28 cellular contexts compared by ENCODE assay signal in the genomic region with DNA sequence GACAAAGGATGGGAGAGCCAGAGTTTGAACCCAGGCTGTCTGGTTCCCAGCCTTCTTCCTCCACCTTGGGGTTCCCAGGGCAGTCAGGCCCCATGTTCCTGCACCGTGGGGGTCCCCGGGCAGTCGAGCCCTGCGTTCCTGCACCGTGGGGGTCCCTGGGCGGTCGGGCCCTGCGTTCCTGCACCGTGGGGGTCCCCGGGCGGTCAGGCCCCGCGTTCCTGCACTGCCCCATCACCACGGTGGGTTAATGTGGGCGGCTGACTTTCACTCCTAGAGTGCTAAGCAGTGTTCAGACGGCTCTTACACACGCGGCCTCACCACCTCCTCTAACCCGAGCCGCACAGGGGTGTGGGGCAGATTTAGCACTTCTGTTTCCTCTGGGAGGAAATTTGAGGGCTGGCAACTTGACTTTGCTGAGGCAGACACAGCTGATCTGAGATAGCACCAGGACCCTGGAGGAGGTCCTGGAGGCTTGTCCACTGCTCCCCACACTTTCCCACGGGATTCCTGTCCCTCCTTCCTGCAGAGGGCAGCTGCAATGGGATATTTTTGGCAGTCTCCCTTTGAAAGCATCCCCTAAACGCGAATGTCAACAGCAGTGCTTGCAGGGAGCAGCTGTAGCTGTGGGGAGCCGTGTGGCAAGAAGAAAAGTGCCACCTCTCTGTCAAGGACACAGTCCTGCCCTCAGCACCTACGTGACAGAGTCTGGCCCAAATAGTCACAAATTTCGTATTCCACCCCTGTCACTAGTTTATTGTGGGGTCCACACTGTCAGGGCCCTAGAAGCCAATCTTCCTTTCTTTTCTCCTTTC.
DNase-seq lines count a peak whose midpoint lies in the region; FAIRE-seq and TF ChIP-seq lines count a peak whose summit lies in the region.
"Had no signal": no experiment of that assay in that cellular context is flagged by ENCODE, and none has a peak within 500 bp of the region (broad histone marks: within the 10 kb centered on the region; RNA-seq: fewer than 3 reads in every experiment).

No MANE protein-coding gene starts in this region.

- H3K4me1 Mint-ChIP-seq in glutamatergic neuron (ENCODE audit: low read depth, unreplicated experiment), result peaks cover 2% of the 10 kb centered on the region
- H3K4me1 Mint-ChIP-seq: activated CD4-positive, alpha-beta T cell treated with anti-CD3 and anti-CD28 coated beads for 36 hours had no signal

- peaks cover 96% of the 10 kb centered on the region for H3K27me3 ChIP-seq in left ventricle myocardium inferior (ENCODE audit: low read depth)
- H3K27me3 ChIP-seq: pancreas, uterus had no signal

- intact Hi-C loops in cardiac septum (cut with DNase I) (no loop called here), left ventricle myocardium inferior (cut with micrococcal nuclease) (no loop called here)

- FAIRE-seq in GM19239 (lab: Jason Lieb, UNC), result no peak
- FAIRE-seq: G401.6, pancreas had no signal

- H3K9me3 Mint-ChIP-seq in glutamatergic neuron (ENCODE audit: unreplicated experiment), result no peaks in the 10 kb centered on the region
- H3K9me3 Mint-ChIP-seq: activated naive CD4-positive, alpha-beta T cell treated with anti-CD3 and anti-CD28 coated beads, Interleukin-2, amount 50 U/mL, for 72 hours; activated T-helper 2 cell treated with anti-CD3 and anti-CD28 coated beads, Interferon-gamma antibody, Interleukin-2, Interleukin-4, amounts not matched to agents 10 μg/mL and 5 μg/mL and 100 μg/mL, durations not matched to agents 14 hours and 24 hours and 36 hours; CD4-positive, alpha-beta memory T cell; nephron progenitor cell; T-helper 2 cell treated with Interferon-gamma antibody and Interleukin-4, amounts not matched to agents 5 μg/mL and 100 μg/mL, for 36 hours had no signal

- no peak overlapping the region for H3K27ac Mint-ChIP-seq in glutamatergic neuron (ENCODE audit: unreplicated experiment)
- H3K27ac Mint-ChIP-seq: activated CD4-positive, alpha-beta T cell treated with anti-CD3 and anti-CD28 coated beads for 36 hours; activated naive CD4-positive, alpha-beta T cell treated with anti-CD3 and anti-CD28 coated beads, Interleukin-2, amount 50 U/mL, for 72 hours; activated T-helper 2 cell treated with anti-CD3 and anti-CD28 coated beads, Interferon-gamma antibody, Interleukin-2, Interleukin-4, amounts not matched to agents 10 μg/mL and 5 μg/mL and 100 μg/mL, durations not matched to agents 14 hours and 24 hours and 36 hours; CD4-positive, alpha-beta memory T cell; T-helper 2 cell treated with Interferon-gamma antibody and Interleukin-4, amounts not matched to agents 5 μg/mL and 100 μg/mL, for 36 hours had no signal

- no peak overlapping the region for H3K4me3 Mint-ChIP-seq in glutamatergic neuron (ENCODE audit: unreplicated experiment)
- H3K4me3 Mint-ChIP-seq: activated CD4-positive, alpha-beta T cell treated with anti-CD3 and anti-CD28 coated beads for 36 hours; CD4-positive, alpha-beta memory T cell; nephron progenitor cell; T-helper 2 cell treated with Interferon-gamma antibody and Interleukin-4, amounts not matched to agents 5 μg/mL and 100 μg/mL, for 36 hours had no signal

- H3K27me3 Mint-ChIP-seq in glutamatergic neuron (ENCODE audit: unreplicated experiment), result peaks cover 8% of the 10 kb centered on the region

- DNase-seq in cardiac septum (ENCODE audit: low spot score), result peak; percentile 62
- no peak for DNase-seq in left ventricle myocardium inferior
- peak; percentile 26 for DNase-seq in NCI-H146 treated with DMSO at 0.1 percent for 48 hours (lab: John Stamatoyannopoulos, UW; ENCODE audit: unreplicated experiment)
- peak; percentile 62 for DNase-seq in mesenteric fat pad (ENCODE audit: low spot score)
- DNase-seq in glutamatergic neuron, result no peak
- DNase-seq in NCI-H1105 treated with DMSO at 0.1 percent for 48 hours (lab: John Stamatoyannopoulos, UW), result no peak
- no peak for DNase-seq in GM19239 (ENCODE audit: insufficient read length, low spot score)
- DNase-seq in GM03348 (ENCODE audit: low spot score), result no peak
- DNase-seq: activated CD4-positive, alpha-beta T cell treated with anti-CD3 and anti-CD28 coated beads for 36 hours; AML-193; CD4-positive, alpha-beta memory T cell; foreskin melanocyte; MM.1S; NCI-H1436 treated with DMSO at 0.1 percent for 48 hours; NCI-H2227 treated with DMSO at 0.1 percent for 48 hours; NCI-H748 treated with DMSO at 0.1 percent for 48 hours; nephron progenitor cell; pancreas; SIG-M5; stimulated activated CD4-positive, alpha-beta T cell treated with anti-CD3 and anti-CD28 coated beads, Interleukin-1b, Interleukin-23, amount 100 ng/mL, for 48 hours; stimulated activated naive CD4-positive, alpha-beta T cell treated with Interleukin-2 at 50 U/mL for 16 hours; uterus had no signal

- H3K4me3 ChIP-seq in left ventricle myocardium inferior, result no peak overlapping the region
- H3K4me3 ChIP-seq: lung, pancreas, smooth muscle cell, uterus had no signal

- H3K4me1 ChIP-seq in left ventricle myocardium inferior, result no peaks in the 10 kb centered on the region
- H3K4me1 ChIP-seq: pancreas, uterus had no signal

- TF ChIP-seq CTCF in left ventricle myocardium inferior (IDR thresholded peaks at IDR 0.05; ENCODE audit: borderline replicate concordance) (no peak), glutamatergic neuron (IDR thresholded peaks at IDR 0.05; ENCODE audit: partially characterized antibody, unreplicated experiment) (no peak)

- no peak overlapping the region for H3K27ac ChIP-seq in left ventricle myocardium inferior (replicated peaks)
- H3K27ac ChIP-seq: pancreas, uterus had no signal

- H3K9me3 ChIP-seq in left ventricle myocardium inferior (replicated peaks), result no peaks in the 10 kb centered on the region
- H3K9me3 ChIP-seq: pancreas, uterus had no signal

- peaks cover 3% of the 10 kb centered on the region for H3K36me3 Mint-ChIP-seq in glutamatergic neuron (ENCODE audit: unreplicated experiment)
- H3K36me3 Mint-ChIP-seq: activated naive CD4-positive, alpha-beta T cell treated with anti-CD3 and anti-CD28 coated beads, Interleukin-2, amount 50 U/mL, for 72 hours; CD4-positive, alpha-beta memory T cell had no signal

- no peaks in the 10 kb centered on the region for H3K36me3 ChIP-seq in left ventricle myocardium inferior
- H3K36me3 ChIP-seq: pancreas, uterus had no signal

Comparison
In these comparisons a context has a peak if more than half of its experiments do, and no peak if none do; other contexts are left out.
1. DNase-seq: peak in cardiac septum (single experiment), NCI-H146 treated with DMSO at 0.1 percent for 48 hours (single experiment) and mesenteric fat pad (single experiment); none in left ventricle myocardium inferior (single experiment), glutamatergic neuron (single experiment), NCI-H1105 treated with DMSO at 0.1 percent for 48 hours (single experiment), GM19239 (single experiment) and GM03348 (single experiment).